18 cellular contexts compared by ENCODE assay signal in the genomic region with DNA sequence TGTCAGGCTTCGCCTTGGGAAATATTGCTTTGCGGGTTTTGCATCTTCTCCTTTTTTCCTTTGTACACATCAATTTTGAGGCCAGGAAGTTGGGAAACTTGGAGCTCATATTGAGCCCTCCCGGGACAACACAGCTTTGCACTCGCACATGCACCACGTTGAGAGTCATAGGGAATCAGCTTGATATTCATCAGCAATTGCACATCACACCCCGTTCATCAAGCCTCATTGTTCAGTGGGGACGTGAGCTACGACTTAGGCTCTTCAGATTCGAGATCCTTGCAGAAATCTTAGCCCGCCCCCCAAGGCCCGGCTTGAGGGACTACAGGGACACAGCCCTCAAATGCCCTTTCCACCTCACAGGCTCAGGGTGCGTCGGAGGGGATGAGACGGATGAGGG.
A peak's percentile ranks its signal among the peaks of the same experiment; 100 is the strongest.
DNase-seq lines count a peak whose midpoint lies in the region; ATAC-seq and TF ChIP-seq lines count a peak whose summit lies in the region.
"Had no signal": no experiment of that assay in that cellular context is flagged by ENCODE, and none has a peak within 500 bp of the region (broad histone marks: within the 10 kb centered on the region; RNA-seq: fewer than 3 reads in every experiment).

No MANE protein-coding gene starts in this region.

- TF ChIP-seq CTCF in HL-60 (IDR thresholded peaks at IDR 0.05; ENCODE audit: insufficient read depth, low read length) (no peak), neural progenitor cell (IDR thresholded peaks at IDR 0.05) (no peak)

- no peaks in the 10 kb centered on the region for H3K27me3 ChIP-seq in BLaER1 treated with 17β-estradiol and CSF1 and Interleukin-3, amounts not matched to agents 10 nM and 100 nM
- H3K27me3 ChIP-seq in HL-60 (ENCODE audit: insufficient read depth, poor library complexity, severe bottlenecking), result peaks cover 8% of the 10 kb centered on the region
- H3K27me3 ChIP-seq in neural progenitor cell, result no peaks in the 10 kb centered on the region
- peaks cover 17% of the 10 kb centered on the region; the same call in 1 of the 2 replicates for H3K27me3 ChIP-seq in SJCRH30
- H3K27me3 ChIP-seq: BE2C had no signal

- H3K27me3 Mint-ChIP-seq in neural progenitor cell (ENCODE audit: insufficient read depth, low read depth), result peaks cover 7% of the 10 kb centered on the region

- no peaks in the 10 kb centered on the region for H3K36me3 ChIP-seq in BLaER1 treated with 17β-estradiol and CSF1 and Interleukin-3, amounts not matched to agents 10 nM and 100 nM
- no peaks in the 10 kb centered on the region for H3K36me3 ChIP-seq in SK-N-MC (ENCODE audit: insufficient read depth, low read length)
- H3K36me3 ChIP-seq in neural progenitor cell, result no peaks in the 10 kb centered on the region
- H3K36me3 ChIP-seq in SJCRH30, result no peaks in the 10 kb centered on the region
- H3K36me3 ChIP-seq: BE2C, HAP-1 had no signal

- peaks cover 5% of the 10 kb centered on the region for H3K4me1 Mint-ChIP-seq in neural progenitor cell

- H3K4me3 Mint-ChIP-seq in neural progenitor cell, result no peak overlapping the region
- H3K4me3 Mint-ChIP-seq: CD8-positive, alpha-beta T cell had no signal

- no peaks in the 10 kb centered on the region for H3F3A ChIP-seq in neural progenitor cell (ENCODE audit: low read depth)

- no peak overlapping the region for H3K9ac ChIP-seq in BLaER1 treated with 17β-estradiol and CSF1 and Interleukin-3, amounts not matched to agents 10 nM and 100 nM
- H3K9ac ChIP-seq in SK-N-MC (ENCODE audit: insufficient read length) (no peak overlapping the region), neural progenitor cell (no peak overlapping the region)

- H3K4me2 ChIP-seq in BLaER1 treated with 17β-estradiol and CSF1 and Interleukin-3, amounts not matched to agents 10 nM and 100 nM, result peak overlapping the region in 6 of 11 experiments; percentile 3 to 53 (median 40); a peak in 11 of 22 replicates
- H3K4me2 ChIP-seq in neural progenitor cell, result no peak overlapping the region

- H3K27ac Mint-ChIP-seq in neural progenitor cell, result no peak overlapping the region
- H3K27ac Mint-ChIP-seq: CD8-positive, alpha-beta T cell had no signal

- no peaks in the 10 kb centered on the region for H3K9me3 Mint-ChIP-seq in neural progenitor cell
- H3K9me3 Mint-ChIP-seq: CD8-positive, alpha-beta T cell had no signal

- ATAC-seq in GM18498 (IDR thresholded peaks at IDR 0.05; ENCODE audit: unreplicated experiment), result no peak
- ATAC-seq: CD8-positive, alpha-beta T cell had no signal

- H3K4me3 ChIP-seq in BLaER1 treated with 17β-estradiol and CSF1 and Interleukin-3, amounts not matched to agents 10 nM and 100 nM, result no peak overlapping the region
- H3K4me3 ChIP-seq in HL-60 (replicated peaks; ENCODE audit: insufficient read depth, low read length) (no peak overlapping the region), SK-N-MC (peak overlapping the region; percentile 65), neural progenitor cell (no peak overlapping the region), SJCRH30 (no peak overlapping the region)
- H3K4me3 ChIP-seq: HAP-1 had no signal

- H4K20me1 ChIP-seq in BLaER1 treated with 17β-estradiol and CSF1 and Interleukin-3, amounts not matched to agents 10 nM and 100 nM, result no peaks in the 10 kb centered on the region
- no peaks in the 10 kb centered on the region for H4K20me1 ChIP-seq in neural progenitor cell (ENCODE audit: low read depth)

- no peaks in the 10 kb centered on the region for H3K79me2 ChIP-seq in neural progenitor cell (ENCODE audit: low read depth)

- peak; percentile 46 to 74 for DNase-seq in HL-60 (ENCODE audit: low read depth in 1 of 2, low spot score in 1 of 2)
- DNase-seq in SK-N-MC (ENCODE audit: low read depth, low spot score), result peak; percentile 40
- DNase-seq in neural progenitor cell (ENCODE audit: low spot score), result no peak
- DNase-seq in SJCRH30, result no peak
- DNase-seq in NCI-H2107 treated with DMSO at 0.1 percent for 48 hours (lab: John Stamatoyannopoulos, UW; ENCODE audit: unreplicated experiment), result no peak
- no peak for DNase-seq in cortex of kidney (lab: John Stamatoyannopoulos, UW)
- DNase-seq: BE2C, Calu3, KG1, NCI-H1092, NCI-H146, NCI-H2081, SHP77 treated with DMSO at 0.1 percent for 48 hours, SW 1271 had no signal

- H3K27ac ChIP-seq in BLaER1 treated with 17β-estradiol and CSF1 and Interleukin-3, amounts not matched to agents 10 nM and 100 nM, result peak overlapping the region in 1 of 11 experiments; percentile 30; a peak in 2 of 22 replicates
- no peak overlapping the region for H3K27ac ChIP-seq in HL-60 (replicated peaks)
- H3K27ac ChIP-seq in SK-N-MC, result peak overlapping the region; percentile 52; the same call in 1 of the 2 replicates
- H3K27ac ChIP-seq in neural progenitor cell, result no peak overlapping the region
- H3K27ac ChIP-seq in SJCRH30, result no peak overlapping the region

- no peaks in the 10 kb centered on the region for H3K36me3 Mint-ChIP-seq in neural progenitor cell
- H3K36me3 Mint-ChIP-seq: CD8-positive, alpha-beta T cell had no signal

- H3K4me1 ChIP-seq in BLaER1 treated with 17β-estradiol and CSF1 and Interleukin-3, amounts not matched to agents 10 nM and 100 nM, result peaks cover 0 to 72% (median 17%) of the 10 kb centered on the region in 10 experiments; a peak in 11 of 20 replicates
- peaks cover 17% of the 10 kb centered on the region for H3K4me1 ChIP-seq in neural progenitor cell
- no peaks in the 10 kb centered on the region for H3K4me1 ChIP-seq in SJCRH30
- H3K4me1 ChIP-seq: BE2C, HAP-1 had no signal

- peak overlapping the region; percentile 34 for H2AFZ ChIP-seq in neural progenitor cell (replicated peaks)

- H3K9me3 ChIP-seq in BLaER1 treated with 17β-estradiol and CSF1 and Interleukin-3, amounts not matched to agents 10 nM and 100 nM (replicated peaks in 1 of 11), result no peaks in the 10 kb centered on the region
- no peaks in the 10 kb centered on the region for H3K9me3 ChIP-seq in SK-N-MC (ENCODE audit: low read depth, low read length)
- H3K9me3 ChIP-seq in neural progenitor cell (ENCODE audit: low read depth), result no peaks in the 10 kb centered on the region
- no peaks in the 10 kb centered on the region for H3K9me3 ChIP-seq in SJCRH30 (replicated peaks)
- H3K9me3 ChIP-seq: BE2C, HAP-1 had no signal

Comparison
In these comparisons a context has a peak if more than half of its experiments do, and no peak if none do; other contexts are left out.
1. DNase-seq: peak in HL-60 (2 of 2) and SK-N-MC (single experiment); none in neural progenitor cell (single experiment), SJCRH30 (0 of 2), NCI-H2107 treated with DMSO at 0.1 percent for 48 hours (single experiment) and cortex of kidney (single experiment).